9 cellular contexts compared by ENCODE assay signal in the genomic region with DNA sequence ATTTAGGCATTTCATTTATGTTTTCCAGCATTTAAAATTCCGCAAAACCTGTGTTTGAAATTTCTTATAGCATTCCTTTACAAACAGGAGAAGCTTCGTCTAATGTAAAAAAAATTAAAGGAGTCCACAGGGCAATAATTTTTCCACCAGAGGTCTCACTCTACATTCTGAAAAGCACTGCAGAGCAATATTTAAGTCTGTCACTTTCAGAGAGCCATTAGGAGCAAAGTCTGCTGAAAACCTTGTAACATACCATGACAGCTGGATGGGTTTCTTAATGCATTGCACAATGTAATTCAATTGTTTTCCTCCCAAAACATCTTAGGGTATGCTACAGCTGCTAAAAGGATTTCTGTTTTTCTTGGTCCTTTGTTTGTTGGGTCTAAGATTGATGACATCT. TPM values are rescaled to one million over a fixed set of nuclear protein-coding genes. Genes with fewer than 3 reads are reported as not detected.
DNase-seq lines count a peak whose midpoint lies in the region; ATAC-seq and TF ChIP-seq lines count a peak whose summit lies in the region.
"Had no signal": no experiment of that assay in that cellular context is flagged by ENCODE, and none has a peak within 500 bp of the region (broad histone marks: within the 10 kb centered on the region; RNA-seq: fewer than 3 reads in every experiment).

No MANE protein-coding gene starts in this region.

- H3K9me3 ChIP-seq in liver (ENCODE audit: control insufficient read depth in 4 of 4, low read length in 3 of 4) = no peaks in the 10 kb centered on the region

- TF ChIP-seq CTCF in AG09309 (IDR thresholded peaks at IDR 0.05; ENCODE audit: control insufficient read depth, insufficient read depth, low read depth, low read length, missing control alignments) (peak; percentile 49), HFFc6 (IDR thresholded peaks at IDR 0.05) (peak; percentile 77), liver (IDR thresholded peaks at IDR 0.05; ENCODE audit: low read depth, low read length, missing input control) (peak; percentile 15)

- 80% methylated on average over 2 of the region's 2 CpGs for WGBS in liver

- no peaks in the 10 kb centered on the region; the same call in 1 of the 2 replicates for H3K27me3 Mint-ChIP-seq in HFFc6 (ENCODE audit: insufficient read depth)

- peaks cover 33% of the 10 kb centered on the region for H3K36me3 Mint-ChIP-seq in HFFc6 (ENCODE audit: low read depth)

- ATAC-seq in GM19397 (IDR thresholded peaks at IDR 0.05; ENCODE audit: unreplicated experiment) (no peak), GM19452 (IDR thresholded peaks at IDR 0.05; ENCODE audit: unreplicated experiment) (no peak)

- H3K4me1 Mint-ChIP-seq in HFFc6 (ENCODE audit: low read depth) = peaks cover 33% of the 10 kb centered on the region

- no peaks in the 10 kb centered on the region for H3K27me3 ChIP-seq in liver (ENCODE audit: control insufficient read depth in 4 of 4, insufficient read depth in 4 of 4, low read length in 3 of 4)
- no peaks in the 10 kb centered on the region for H3K27me3 ChIP-seq in H7 (ENCODE audit: control insufficient read depth, insufficient read depth, low read length)

- no peaks in the 10 kb centered on the region for H3K9me3 Mint-ChIP-seq in HFFc6

- no peaks in the 10 kb centered on the region for H3K4me1 ChIP-seq in liver (ENCODE audit: control insufficient read depth in 4 of 4, insufficient read depth in 4 of 4, low read length in 3 of 4)

- no peak overlapping the region for H3K4me3 ChIP-seq in AG09309 (ENCODE audit: control insufficient read depth, low read depth, low read length)
- H3K4me3 ChIP-seq in liver (ENCODE audit: low read depth in 1 of 3, low read length in 3 of 3) = no peak overlapping the region
- H3K4me3 ChIP-seq in H7 (ENCODE audit: insufficient read depth, low read depth, low read length) = no peak overlapping the region

- H3K36me3 ChIP-seq in liver (ENCODE audit: control insufficient read depth in 4 of 4, insufficient read depth in 3 of 4, low read depth in 1 of 4, low read length in 3 of 4) (peaks cover 0 to 2% (median 0%) of the 10 kb centered on the region in 4 donors), H7 (replicated peaks; ENCODE audit: control insufficient read depth, insufficient read depth, low read length) (no peaks in the 10 kb centered on the region)

- H3K9ac ChIP-seq in liver (ENCODE audit: low read depth in 1 of 2, low read length in 2 of 2) = no peak overlapping the region

- DNase-seq in AG09309 (ENCODE audit: low read depth) (no peak), HFFc6 (peak; percentile 37), amniotic epithelial cell (ENCODE audit: low read depth) (peak; percentile 59), H7 (no peak), COLO829 (ENCODE audit: low spot score) (no peak)
- DNase-seq: activated effector memory CD4-positive, alpha-beta T cell treated with Interleukin-2 at 50 U/mL for 16 hours had no signal

- H3K27ac ChIP-seq in liver (ENCODE audit: low read depth in 1 of 2, low read length in 2 of 2) = no peak overlapping the region

- TF ChIP-seq RAD21 in liver (IDR thresholded peaks at IDR 0.05) = peak; percentile 51 to 56

- H3K27ac Mint-ChIP-seq in HFFc6 = 0 out of 2 replicates have a peak overlapping the region, but pooled peaks have one; percentile 37

- no peak overlapping the region for H3K4me3 Mint-ChIP-seq in HFFc6

TF ChIP-seq in liver, 16 proteins besides CTCF, POLR2A, EP300 and RAD21:
- no peak for TF ChIP-seq FOXA1 (IDR thresholded peaks at IDR 0.05)

RNA-seq across cellular contexts. Expression of a gene that starts 18.0 kb away (rescaled TPM):
- total RNA-seq in HFFc6 (2021; fragmentation: NEBNext Ultra II Directional; extraction: Animal tissue kit (Norgen Biotek cat#: 25700)) = 10 to 100 TPM; 26.2 to 31.6 (median 28.3) TPM
- total RNA-seq in liver = 1 to 10 TPM; 3.6 to 4.9 TPM
- 1 to 10 TPM; 1.8 to 2.6 TPM for polyA plus RNA-seq in liver
- total RNA-seq in H7 (2014; rRNA removed; shearing (Covaris generic)) = 11.9 and 12.3 TPM in 2 replicates

RNA-seq across cellular contexts. Expression of a gene that starts 32.0 kb away (rescaled TPM):
- 10 to 100 TPM; 23.1 to 30.3 (median 28.9) TPM for total RNA-seq in HFFc6 (2021; fragmentation: NEBNext Ultra II Directional; extraction: Animal tissue kit (Norgen Biotek cat#: 25700))
- total RNA-seq in liver = 1 to 10 TPM; 3.0 to 4.3 TPM
- polyA plus RNA-seq in liver = 1 to 10 TPM in 1 of 2 donors, under 1 TPM in 1; 0.60 to 1.7 TPM
- total RNA-seq in H7 (2014; rRNA removed; shearing (Covaris generic)) = 16.1 and 20.7 TPM in 2 replicates

Comparison
In these comparisons a context has a peak if more than half of its experiments do, and no peak if none do; other contexts are left out.
1. DNase-seq: peak in HFFc6 (single experiment) and amniotic epithelial cell (single experiment); none in AG09309 (single experiment), H7 (single experiment) and COLO829 (single experiment).
2. CTCF ChIP-seq: peak in every context shown above with its lines; median percentile 77 in HFFc6; 49 in AG09309; 15 in liver.